18 cellular contexts compared by ENCODE assay signal in the genomic region with DNA sequence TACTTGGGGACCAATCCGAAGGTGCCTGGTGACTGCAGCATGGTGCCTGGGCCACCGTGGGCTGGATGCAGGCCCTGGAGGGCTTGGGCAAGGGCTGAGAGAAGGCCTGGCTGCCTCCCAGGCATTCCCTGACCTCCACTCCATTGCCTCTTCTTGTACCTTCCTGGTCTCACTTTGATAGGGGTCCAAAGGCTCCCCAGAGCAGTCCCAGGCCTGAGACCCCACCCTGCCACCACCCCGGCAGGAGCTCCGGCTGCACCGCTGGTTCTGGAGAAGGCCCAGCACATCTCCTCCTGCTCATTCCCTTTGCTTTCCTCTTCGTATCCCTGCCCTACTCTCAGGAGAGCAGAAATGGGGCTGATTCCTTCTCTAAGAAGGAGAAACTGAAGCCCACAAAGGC.
DNase-seq lines count a peak whose midpoint lies in the region; ATAC-seq and TF ChIP-seq lines count a peak whose summit lies in the region.
"Had no signal": no experiment of that assay in that cellular context is flagged by ENCODE, and none has a peak within 500 bp of the region (broad histone marks: within the 10 kb centered on the region; RNA-seq: fewer than 3 reads in every experiment).

No MANE protein-coding gene starts in this region.

- H4K20me1 ChIP-seq in hepatocyte (ENCODE audit: insufficient read depth, poor library complexity, severe bottlenecking) = no peaks in the 10 kb centered on the region

- TF ChIP-seq CTCF in WTC11 (IDR thresholded peaks at IDR 0.05) = no peak
- TF ChIP-seq CTCF in hepatocyte (IDR thresholded peaks at IDR 0.05; ENCODE audit: poor library complexity) = no peak
- TF ChIP-seq CTCF in gastrocnemius medialis (IDR thresholded peaks at IDR 0.05 in 4 of 5, conservative IDR thresholded peaks at IDR 0.05 in 1 of 5) = no peak

- H3K4me3 Mint-ChIP-seq in WTC11 = no peak overlapping the region
- H3K4me3 Mint-ChIP-seq in activated T-helper 2 cell treated with anti-CD3 and anti-CD28 coated beads, Interferon-gamma antibody, Interleukin-2, Interleukin-4, amounts not matched to agents 10 μg/mL and 5 μg/mL and 100 μg/mL, durations not matched to agents 14 hours and 24 hours and 36 hours (ENCODE audit: low read depth) = no peak overlapping the region
- H3K4me3 Mint-ChIP-seq: activated CD8-positive, alpha-beta T cell treated with anti-CD3 and anti-CD28 coated beads for 36 hours; activated naive CD8-positive, alpha-beta T cell treated with anti-CD3 and anti-CD28 coated beads, Interleukin-2, amount 10 ng/mL, durations not matched to agents 7 days and 5 days had no signal

- H3K4me1 Mint-ChIP-seq in WTC11 = peaks cover 9% of the 10 kb centered on the region
- H3K4me1 Mint-ChIP-seq in activated T-helper 2 cell treated with anti-CD3 and anti-CD28 coated beads, Interferon-gamma antibody, Interleukin-2, Interleukin-4, amounts not matched to agents 10 μg/mL and 5 μg/mL and 100 μg/mL, durations not matched to agents 14 hours and 24 hours and 36 hours (ENCODE audit: low read depth) = no peaks in the 10 kb centered on the region
- H3K4me1 Mint-ChIP-seq: activated naive CD8-positive, alpha-beta T cell treated with anti-CD3 and anti-CD28 coated beads, Interleukin-2, amount 10 ng/mL, durations not matched to agents 7 days and 5 days had no signal

- intact Hi-C loops in gastrocnemius medialis (cut with DNase I; ENCODE audit: low total_unique reads) = loop anchor here (5.0 kb wide), 1 partner anchor 48 kb away; no protein-coding TSS in a partner anchor
- intact Hi-C loops in activated T-helper 2 cell treated with anti-CD3 and anti-CD28 coated beads, Interferon-gamma antibody, Interleukin-2, Interleukin-4, amounts not matched to agents 10 μg/mL and 5 μg/mL and 100 μg/mL, durations not matched to agents 14 hours and 24 hours and 36 hours (cut with micrococcal nuclease) = no loop called here

- peaks cover 5% of the 10 kb centered on the region; the same call in 1 of the 2 replicates for H3K36me3 Mint-ChIP-seq in WTC11
- no peaks in the 10 kb centered on the region for H3K36me3 Mint-ChIP-seq in activated T-helper 2 cell treated with anti-CD3 and anti-CD28 coated beads, Interferon-gamma antibody, Interleukin-2, Interleukin-4, amounts not matched to agents 10 μg/mL and 5 μg/mL and 100 μg/mL, durations not matched to agents 14 hours and 24 hours and 36 hours (ENCODE audit: low read depth)
- H3K36me3 Mint-ChIP-seq: activated naive CD8-positive, alpha-beta T cell treated with anti-CD3 and anti-CD28 coated beads, Interleukin-2, amount 10 ng/mL, durations not matched to agents 7 days and 5 days had no signal

- no peak for TF ChIP-seq POLR2A in gastrocnemius medialis (IDR thresholded peaks at IDR 0.05)

- no peak overlapping the region for H2AFZ ChIP-seq in ACC112 (ENCODE audit: low read length, unreplicated experiment)
- no peak overlapping the region for H2AFZ ChIP-seq in hepatocyte

- peaks cover 51% of the 10 kb centered on the region for H3K4me1 ChIP-seq in ACC112 (ENCODE audit: control insufficient read depth, insufficient read depth, low read length, unreplicated experiment)
- no peaks in the 10 kb centered on the region for H3K4me1 ChIP-seq in hepatocyte (ENCODE audit: insufficient read depth)
- peaks cover 27 to 39% of the 10 kb centered on the region in 2 donors for H3K4me1 ChIP-seq in gastrocnemius medialis
- H3K4me1 ChIP-seq: pancreas had no signal

- H3K9me3 Mint-ChIP-seq in WTC11 = peaks cover 4% of the 10 kb centered on the region; the same call in 1 of the 2 replicates
- H3K9me3 Mint-ChIP-seq in activated T-helper 2 cell treated with anti-CD3 and anti-CD28 coated beads, Interferon-gamma antibody, Interleukin-2, Interleukin-4, amounts not matched to agents 10 μg/mL and 5 μg/mL and 100 μg/mL, durations not matched to agents 14 hours and 24 hours and 36 hours = no peaks in the 10 kb centered on the region

- DNase-seq in WTC11 (ENCODE audit: low spot score) = no peak
- no peak for DNase-seq in hepatocyte (ENCODE audit: low spot score)
- DNase-seq in gastrocnemius medialis = no peak
- no peak for DNase-seq in activated T-helper 2 cell treated with anti-CD3 and anti-CD28 coated beads, Interferon-gamma antibody, Interleukin-2, Interleukin-4, amounts not matched to agents 10 μg/mL and 5 μg/mL and 100 μg/mL, durations not matched to agents 14 hours and 24 hours and 36 hours (ENCODE audit: low spot score)
- no peak for DNase-seq in HuH-7.5 (ENCODE audit: low spot score)
- no peak for DNase-seq in SK-N-DZ (ENCODE audit: low spot score)
- DNase-seq: activated CD8-positive, alpha-beta T cell treated with anti-CD3 and anti-CD28 coated beads for 36 hours; activated naive CD8-positive, alpha-beta T cell treated with anti-CD3 and anti-CD28 coated beads, Interleukin-2, amount 10 ng/mL, durations not matched to agents 7 days and 5 days; activated T-cell treated with anti-CD3 and anti-CD28 coated beads, Interleukin-2, amount 50 U/mL, for 48 hours; effector CD8-positive, alpha-beta T cell; NCI-H1105; NCI-H2171; stimulated activated CD4-positive, alpha-beta T cell treated with anti-CD3 and anti-CD28 coated beads, Interleukin-12 subunit alpha, Interleukin-12 subunit beta, amount 100 ng/mL, for 4 hours; T-helper 1 cell had no signal

- peak overlapping the region; percentile 18; the same call in 1 of the 2 replicates for H3K27ac Mint-ChIP-seq in WTC11
- H3K27ac Mint-ChIP-seq in activated T-helper 2 cell treated with anti-CD3 and anti-CD28 coated beads, Interferon-gamma antibody, Interleukin-2, Interleukin-4, amounts not matched to agents 10 μg/mL and 5 μg/mL and 100 μg/mL, durations not matched to agents 14 hours and 24 hours and 36 hours = no peak overlapping the region
- H3K27ac Mint-ChIP-seq: activated CD8-positive, alpha-beta T cell treated with anti-CD3 and anti-CD28 coated beads for 36 hours; activated naive CD8-positive, alpha-beta T cell treated with anti-CD3 and anti-CD28 coated beads, Interleukin-2, amount 10 ng/mL, durations not matched to agents 7 days and 5 days had no signal

- 93% methylated on average over 6 of the region's 6 CpGs for WGBS in hepatocyte (ENCODE audit: low lambda C conversion rate, missing lambda C conversion rate)

- H3K36me3 ChIP-seq in ACC112 (ENCODE audit: insufficient read depth, low read length) (0 out of 2 replicates have a peak, but pooled peaks cover 3% of the 10 kb centered on the region), hepatocyte (replicated peaks; ENCODE audit: insufficient read depth, low read depth) (no peaks in the 10 kb centered on the region), gastrocnemius medialis (no peaks in the 10 kb centered on the region)
- H3K36me3 ChIP-seq: cardiac muscle cell, pancreas had no signal

- H3K4me3 ChIP-seq in ACC112 (ENCODE audit: low read depth, low read length) (no peak overlapping the region), hepatocyte (no peak overlapping the region), gastrocnemius medialis (no peak overlapping the region)
- H3K4me3 ChIP-seq: cardiac muscle cell, pancreas had no signal

- no peaks in the 10 kb centered on the region; the same call in 1 of the 2 replicates for H3K27me3 Mint-ChIP-seq in WTC11 (ENCODE audit: low read depth)
- H3K27me3 Mint-ChIP-seq in activated T-helper 2 cell treated with anti-CD3 and anti-CD28 coated beads, Interferon-gamma antibody, Interleukin-2, Interleukin-4, amounts not matched to agents 10 μg/mL and 5 μg/mL and 100 μg/mL, durations not matched to agents 14 hours and 24 hours and 36 hours (ENCODE audit: low read depth) = no peaks in the 10 kb centered on the region

- H3K27ac ChIP-seq in ACC112 (ENCODE audit: low read depth, low read length) (peak overlapping the region; percentile 77), hepatocyte (peak overlapping the region; percentile 48), gastrocnemius medialis (peak overlapping the region in 3 of 4 donors; percentile 4 to 50 (median 40))
- H3K27ac ChIP-seq: pancreas had no signal

- ATAC-seq in WTC11 (no peak), gastrocnemius medialis (no peak), HG03457 (IDR thresholded peaks at IDR 0.05; ENCODE audit: unreplicated experiment) (no peak)
- ATAC-seq: activated CD8-positive, alpha-beta T cell treated with anti-CD3 and anti-CD28 coated beads for 36 hours had no signal

- CTCF ChIA-PET in WTC11 (lab: Charles Lee) = interaction anchor here (0.6 to 4.6 kb wide), 9 partner anchors 9 to 183 kb away, joined by 3 to 26 read pairs (median 6); no protein-coding TSS in a partner anchor

- H3K4me2 ChIP-seq in hepatocyte = no peak overlapping the region

- H3K9me3 ChIP-seq in hepatocyte (ENCODE audit: low read depth) (no peaks in the 10 kb centered on the region), gastrocnemius medialis (no peaks in the 10 kb centered on the region)
- H3K9me3 ChIP-seq: pancreas had no signal

- H3K79me2 ChIP-seq in ACC112 (ENCODE audit: control insufficient read depth, insufficient read depth, low read length, unreplicated experiment) (peaks cover 71% of the 10 kb centered on the region), hepatocyte (no peaks in the 10 kb centered on the region)

- H3K27me3 ChIP-seq in ACC112 (ENCODE audit: insufficient read depth, low read length) (no peaks in the 10 kb centered on the region), hepatocyte (no peaks in the 10 kb centered on the region), gastrocnemius medialis (no peaks in the 10 kb centered on the region)
- H3K27me3 ChIP-seq: cardiac muscle cell, pancreas had no signal

- no peaks in the 10 kb centered on the region for H3K9me2 ChIP-seq in hepatocyte (replicated peaks; ENCODE audit: insufficient read depth)

- in situ Hi-C loops in gastrocnemius medialis (cut with MboI; ENCODE audit: low sequenced_read_pairs in 4 of 4) = no loop called here

- POLR2A ChIA-PET in WTC11 (lab: Charles Lee) = no interaction called here

TF ChIP-seq in WTC11, 78 proteins besides CTCF, POLR2A, EP300 and RAD21 (continues in another document):
- TF ChIP-seq SMAD3 (CRISPR knock-in tag; IDR thresholded peaks at IDR 0.05; ENCODE audit: borderline replicate concordance) = no peak
